Comparison of ENCODE assay signal across 16 cellular contexts in the genomic region with DNA sequence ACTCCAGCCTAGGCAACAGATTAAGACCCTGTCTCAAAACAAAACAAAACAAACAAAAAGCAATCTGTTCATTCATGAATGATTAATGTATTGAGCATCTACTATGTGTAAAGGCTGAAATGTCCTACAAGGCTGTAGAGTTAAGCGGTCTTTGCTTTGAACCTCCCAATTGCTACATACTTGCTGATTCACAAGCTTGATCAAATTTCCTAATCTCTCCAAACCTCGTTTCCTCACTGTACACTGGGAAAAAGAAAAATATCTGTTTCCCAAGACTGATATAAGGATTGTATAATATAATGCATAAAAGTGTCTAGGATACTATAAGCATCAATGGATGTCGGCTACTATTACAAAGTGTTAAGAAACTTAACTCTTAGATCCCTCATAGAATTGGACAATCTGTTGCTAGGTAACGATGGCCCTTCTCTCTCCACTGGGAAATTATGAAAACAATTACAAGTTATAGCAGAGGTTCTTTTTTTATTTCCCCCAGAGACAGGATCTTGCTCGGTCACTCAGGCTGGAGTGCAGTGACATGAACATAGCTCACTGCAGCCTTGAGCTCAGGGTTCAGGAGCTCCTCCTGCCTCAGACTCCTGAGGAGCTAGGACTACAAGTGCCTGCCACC. TPM values are rescaled to one million over a fixed set of nuclear protein-coding genes. Genes with fewer than 3 reads are reported as not detected.
DNase-seq lines count a peak whose midpoint lies in the region; ATAC-seq, FAIRE-seq and TF ChIP-seq lines count a peak whose summit lies in the region.
"Had no signal": no experiment of that assay in that cellular context is flagged by ENCODE, and none has a peak within 500 bp of the region (broad histone marks: within the 10 kb centered on the region; RNA-seq: fewer than 3 reads in every experiment).

No MANE protein-coding gene starts in this region.

- no peak for FAIRE-seq in A549 (lab: Jason Lieb, UNC)

- H3K4me1 ChIP-seq in A549: peaks cover 23% of the 10 kb centered on the region; the same call in 2 of the 3 replicates
- peaks cover 5% of the 10 kb centered on the region for H3K4me1 ChIP-seq in psoas muscle

- ATAC-seq in A549: peak; percentile 17 to 66; a peak in 3 of 6 replicates
- no peak for ATAC-seq in memory B cell (ENCODE audit: low read depth)
- no peak for ATAC-seq in GM21360 (IDR thresholded peaks at IDR 0.05; ENCODE audit: unreplicated experiment)
- ATAC-seq in psoas muscle: no peak

- H3K9me3 Mint-ChIP-seq in memory B cell: no peaks in the 10 kb centered on the region
- H3K9me3 Mint-ChIP-seq: CD4-positive, CD25-positive, alpha-beta regulatory T cell; T-helper 2 cell treated with Interferon-gamma antibody and Interleukin-4, amounts not matched to agents 5 μg/mL and 100 μg/mL, for 36 hours; type B pancreatic cell had no signal

- 78% methylated on average over 5 of the region's 5 CpGs for WGBS in A549 (ENCODE audit: missing lambda C conversion rate)
- WGBS in psoas muscle, 3 donors: 52 to 59% (median 55%) methylated on average over 5 of the region's 5 CpGs

- no peak for TF ChIP-seq EP300 in A549 (IDR thresholded peaks at IDR 0.05)

- POLR2A ChIA-PET in A549 (lab: Yijun Ruan, JAX): no interaction called here

- TF ChIP-seq CTCF in A549 (IDR thresholded peaks at IDR 0.05) (no peak), cardiac fibroblast (IDR thresholded peaks at IDR 0.05; ENCODE audit: low read depth, low read length) (no peak), psoas muscle (IDR thresholded peaks at IDR 0.05) (no peak)

- no peak overlapping the region for H3K4me3 Mint-ChIP-seq in memory B cell
- H3K4me3 Mint-ChIP-seq: activated naive CD8-positive, alpha-beta T cell; T-helper 2 cell treated with Interferon-gamma antibody and Interleukin-4, amounts not matched to agents 5 μg/mL and 100 μg/mL, for 36 hours; type B pancreatic cell had no signal

- H3K27ac ChIP-seq in A549 (no peak overlapping the region), psoas muscle (no peak overlapping the region)

- no peaks in the 10 kb centered on the region for H3K27me3 Mint-ChIP-seq in memory B cell
- H3K27me3 Mint-ChIP-seq: activated naive CD8-positive, alpha-beta T cell; type B pancreatic cell had no signal

- H3K4me1 Mint-ChIP-seq in memory B cell: peaks cover 30% of the 10 kb centered on the region

- CTCF ChIA-PET in A549 (lab: Yijun Ruan, JAX): interaction anchor here (1.8 kb wide), 1 partner anchor 9 kb away, joined by 5 read pairs; a partner anchor contains a TSS

- H3K27me3 ChIP-seq in psoas muscle (ENCODE audit: insufficient read depth in 3 of 3, low read length in 2 of 3): no peaks in the 10 kb centered on the region
- H3K27me3 ChIP-seq: hepatocyte had no signal

- intact Hi-C loops in psoas muscle (cut with DNase I): no loop called here

- no peak for TF ChIP-seq RAD21 in A549 (conservative IDR thresholded peaks at IDR 0.05 in 1 of 2, IDR thresholded peaks at IDR 0.05 in 1 of 2)

- TF ChIP-seq POLR2A in A549 (IDR thresholded peaks at IDR 0.05; ENCODE audit: low read length): no peak

- H3K4me3 ChIP-seq in A549: no peak overlapping the region
- H3K4me3 ChIP-seq in cardiac fibroblast (replicated peaks in 1 of 2; ENCODE audit: low read depth in 2 of 2, low read length in 2 of 2): no peak overlapping the region
- H3K4me3 ChIP-seq in psoas muscle: no peak overlapping the region
- H3K4me3 ChIP-seq: hepatocyte had no signal

- H3K9me3 ChIP-seq in A549: no peaks in the 10 kb centered on the region
- H3K9me3 ChIP-seq in psoas muscle: no peaks in the 10 kb centered on the region

- peak in 1 of 2 experiments; percentile 50 for DNase-seq in A549 (ENCODE audit: low read depth in 1 of 2, low spot score in 1 of 2)
- DNase-seq in HS-5 (ENCODE audit: low read depth): peak; percentile 18
- DNase-seq in cardiac fibroblast (ENCODE audit: low read depth in 2 of 2): peak; percentile 79 to 93
- no peak for DNase-seq in memory B cell (ENCODE audit: low spot score in 2 of 2)
- no peak for DNase-seq in COR-L47 (lab: John Stamatoyannopoulos, UW)
- no peak for DNase-seq in psoas muscle
- no peak for DNase-seq in anterior cingulate cortex (lab: John Stamatoyannopoulos, UW)
- DNase-seq: CD4-positive, CD25-positive, alpha-beta regulatory T cell; midbrain; NCI-H187; retina had no signal

- no peak overlapping the region for H3K4me2 ChIP-seq in A549

- no peaks in the 10 kb centered on the region for H3K36me3 ChIP-seq in psoas muscle (ENCODE audit: insufficient read depth in 1 of 2, low read depth in 1 of 2)

- no peaks in the 10 kb centered on the region for H3K36me3 Mint-ChIP-seq in memory B cell
- H3K36me3 Mint-ChIP-seq: activated naive CD8-positive, alpha-beta T cell; CD4-positive, CD25-positive, alpha-beta regulatory T cell; type B pancreatic cell had no signal

- H3K27ac Mint-ChIP-seq in memory B cell: peak overlapping the region; percentile 97
- H3K27ac Mint-ChIP-seq: activated naive CD8-positive, alpha-beta T cell; CD4-positive, CD25-positive, alpha-beta regulatory T cell; T-helper 2 cell treated with Interferon-gamma antibody and Interleukin-4, amounts not matched to agents 5 μg/mL and 100 μg/mL, for 36 hours; type B pancreatic cell had no signal

TF ChIP-seq in A549, 52 proteins besides CTCF, POLR2A, EP300 and RAD21:
- TF ChIP-seq SMC3 (IDR thresholded peaks at IDR 0.05) (no peak), FOSL2 (IDR thresholded peaks at IDR 0.05) (no peak), FOSL2 (CRISPR knock-in tag; IDR thresholded peaks at IDR 0.05) (peak; percentile 54), CEBPB (IDR thresholded peaks at IDR 0.05) (peak in 1 of 2 experiments; percentile 21; a peak in 2 of 4 replicates)
- TF ChIP-seq, protein P1, sequence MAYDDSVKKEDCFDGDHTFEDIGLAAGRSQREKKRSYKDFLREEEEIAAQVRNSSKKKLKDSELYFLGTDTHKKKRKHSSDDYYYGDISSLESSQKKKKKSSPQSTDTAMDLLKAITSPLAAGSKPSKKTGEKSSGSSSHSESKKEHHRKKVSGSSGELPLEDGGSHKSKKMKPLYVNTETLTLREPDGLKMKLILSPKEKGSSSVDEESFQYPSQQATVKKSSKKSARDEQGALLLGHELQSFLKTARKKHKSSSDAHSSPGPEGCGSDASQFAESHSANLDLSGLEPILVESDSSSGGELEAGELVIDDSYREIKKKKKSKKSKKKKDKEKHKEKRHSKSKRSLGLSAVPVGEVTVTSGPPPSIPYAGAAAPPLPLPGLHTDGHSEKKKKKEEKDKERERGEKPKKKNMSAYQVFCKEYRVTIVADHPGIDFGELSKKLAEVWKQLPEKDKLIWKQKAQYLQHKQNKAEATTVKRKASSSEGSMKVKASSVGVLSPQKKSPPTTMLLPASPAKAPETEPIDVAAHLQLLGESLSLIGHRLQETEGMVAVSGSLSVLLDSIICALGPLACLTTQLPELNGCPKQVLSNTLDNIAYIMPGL (CRISPR knock-in tag; IDR thresholded peaks at IDR 0.05; ENCODE audit: borderline replicate concordance): no peak
TF ChIP-seq in A549: peak in this region for 2.

RNA-seq across cellular contexts. Expression of a gene that starts 8.0 kb away (rescaled TPM):
- polyA plus RNA-seq in A549 (2011; rRNA removed): 2.4 TPM in 2 replicates
- polyA plus RNA-seq in A549 (2012; cell fraction: cytosol; rRNA removed): 2.0 and 2.1 TPM in 2 replicates
- polyA plus RNA-seq in A549 (2012; cell fraction: nucleus; rRNA removed): 0.72 and 0.77 TPM in 2 replicates
- 2.1 to 3.1 TPM (median 2.9 TPM) in 3 replicates for polyA plus RNA-seq in A549 (2017; fragmentation: RNase III; extraction: RNeasy Plus Mini Kit Qiagen cat#74134 plus additional on column Dnase treatment)
- 0.88 and 1.4 TPM in 2 replicates for polyA minus RNA-seq in A549 (2011; rRNA and poly(A)+ RNA removed)
- total RNA-seq in psoas muscle: 1 to 10 TPM in 3 of 4 donors, under 1 TPM in 1; 0.69 to 1.2 (median 1.1) TPM
- 1 to 10 TPM; 1.1 to 1.6 (median 1.2) TPM for polyA plus RNA-seq in psoas muscle

RNA-seq across cellular contexts. Expression of a gene that starts 13.4 kb away (rescaled TPM):
- polyA plus RNA-seq in A549 (2011; rRNA removed): 14.3 and 19.1 TPM in 2 replicates
- polyA plus RNA-seq in A549 (2012; cell fraction: cytosol; rRNA removed): 17.1 and 18.4 TPM in 2 replicates
- 13.7 and 19.6 TPM in 2 replicates for polyA plus RNA-seq in A549 (2012; cell fraction: nucleus; rRNA removed)
- polyA plus RNA-seq in A549 (2017; fragmentation: RNase III; extraction: RNeasy Plus Mini Kit Qiagen cat#74134 plus additional on column Dnase treatment): 20.6 to 23.6 TPM (median 21.5 TPM) in 3 replicates
- polyA minus RNA-seq in A549 (2011; rRNA and poly(A)+ RNA removed): 11.8 TPM in 2 replicates
- 10 to 100 TPM; 19.8 to 35.1 (median 25.5) TPM for total RNA-seq in psoas muscle
- 10 to 100 TPM; 31.7 to 44.0 (median 42.6) TPM for polyA plus RNA-seq in psoas muscle

Comparison
In these comparisons a context has a peak if more than half of its experiments do, and no peak if none do; other contexts are left out.
1. ATAC-seq: peak in A549 (2 of 2); none in memory B cell (single experiment), GM21360 (single experiment) and psoas muscle (0 of 4).
2. DNase-seq: peak in HS-5 (single experiment) and cardiac fibroblast (2 of 2); none in memory B cell (0 of 2), COR-L47 (single experiment), psoas muscle (0 of 2) and anterior cingulate cortex (0 of 58).